ENCODE assay signal across 17 cellular contexts in the genomic region with DNA sequence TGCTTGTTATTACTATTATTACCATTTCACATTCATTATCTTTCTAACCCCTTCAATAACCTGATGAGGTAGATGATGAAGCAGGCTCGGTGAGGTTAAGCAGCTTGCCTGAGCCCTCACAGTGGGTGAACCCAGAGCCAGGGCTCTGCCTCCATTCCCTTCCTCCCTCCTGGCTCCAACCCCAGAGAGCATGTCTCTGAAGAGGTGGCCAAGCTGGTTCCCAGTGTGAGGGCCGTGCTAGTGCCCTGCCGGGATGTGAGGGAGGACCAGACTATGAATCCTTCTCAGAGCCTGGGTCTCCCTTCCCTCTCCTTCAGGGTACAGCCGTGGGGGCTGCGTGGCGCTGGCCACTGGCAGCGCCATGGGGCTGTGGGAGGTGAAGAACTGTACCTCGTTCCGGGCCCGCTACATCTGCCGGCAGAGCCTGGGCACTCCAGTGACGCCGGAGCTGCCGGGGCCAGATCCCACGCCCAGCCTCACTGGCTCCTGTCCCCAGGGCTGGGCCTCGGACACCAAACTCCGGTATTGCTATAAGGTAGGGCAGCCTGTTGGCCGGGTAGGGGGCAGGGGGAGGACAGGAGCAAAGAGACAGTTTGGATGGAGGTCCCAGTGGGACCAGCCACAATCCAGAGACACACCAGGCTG.
"Had no signal": no experiment of that assay in that cellular context is flagged by ENCODE, and none has a peak within 500 bp of the region (broad histone marks: within the 10 kb centered on the region; RNA-seq: fewer than 3 reads in every experiment).

No MANE protein-coding gene starts in this region.

- H3K27me3 ChIP-seq: breast epithelium had no signal

- H2AFZ ChIP-seq: PC-9 had no signal

- H3K36me3 ChIP-seq: breast epithelium had no signal

- H3K9me3 ChIP-seq: breast epithelium had no signal

- H3K4me3 ChIP-seq: breast epithelium, PC-9 had no signal

- DNase-seq: activated CD4-positive, alpha-beta T cell treated with anti-CD3 and anti-CD28 coated beads for 36 hours; activated CD8-positive, alpha-beta memory T cell treated with anti-CD3 and anti-CD28 coated beads, Interleukin-2, amount 50 U/mL, for 4 hours; activated CD8-positive, alpha-beta T cell treated with anti-CD3 and anti-CD28 coated beads for 36 hours; activated naive CD4-positive, alpha-beta T cell; activated T-cell treated with anti-CD3 and anti-CD28 coated beads, Interleukin-2, amount 50 U/mL, for 72 hours; Karpas-422; NCI-H1105 treated with DMSO at 0.1 percent for 48 hours; NCI-H1436 treated with DMSO at 0.1 percent for 48 hours; NCI-H187; NCI-H2081; NCI-H510A treated with DMSO at 0.1 percent for 48 hours; NCI-H69; PC-9; SHP77; T-cell had no signal

- H3K4me2 ChIP-seq: PC-9 had no signal

- H3K27ac ChIP-seq: breast epithelium, PC-9, VCaP had no signal
